Comparison of ENCODE assay signal across 1 cellular context in genomic region chr19:10069046-10069445, GRCh38.
TF ChIP-seq lines count a peak whose summit lies in the region.

No MANE protein-coding gene starts in this region.

TF ChIP-seq in IMR-90, 13 proteins besides CTCF, POLR2A, EP300 and RAD21 (continued from another document):
- TF ChIP-seq SMC3 (IDR thresholded peaks at IDR 0.05; ENCODE audit: low read depth, low read length) (no peak), RFX5 (IDR thresholded peaks at IDR 0.05; ENCODE audit: low read depth, low read length) (no peak), NFE2L2 (IDR thresholded peaks at IDR 0.05; ENCODE audit: low read depth, low read length) (no peak), CEBPB (IDR thresholded peaks at IDR 0.05; ENCODE audit: low read depth, low read length) (no peak), MAFK (IDR thresholded peaks at IDR 0.05; ENCODE audit: low read depth, low read length) (no peak), BHLHE40 (IDR thresholded peaks at IDR 0.05; ENCODE audit: low read depth, low read length) (no peak), MAZ (IDR thresholded peaks at IDR 0.05; ENCODE audit: borderline replicate concordance, low read depth, low read length) (no peak), MXI1 (IDR thresholded peaks at IDR 0.05; ENCODE audit: borderline replicate concordance, low read depth, low read length) (no peak), CHD1 (IDR thresholded peaks at IDR 0.05; ENCODE audit: low read depth, low read length) (no peak), RCOR1 (IDR thresholded peaks at IDR 0.05; ENCODE audit: insufficient replicate concordance, low read length) (no peak)
